ENCODE assay signal across 1 cellular context in the genomic region with DNA sequence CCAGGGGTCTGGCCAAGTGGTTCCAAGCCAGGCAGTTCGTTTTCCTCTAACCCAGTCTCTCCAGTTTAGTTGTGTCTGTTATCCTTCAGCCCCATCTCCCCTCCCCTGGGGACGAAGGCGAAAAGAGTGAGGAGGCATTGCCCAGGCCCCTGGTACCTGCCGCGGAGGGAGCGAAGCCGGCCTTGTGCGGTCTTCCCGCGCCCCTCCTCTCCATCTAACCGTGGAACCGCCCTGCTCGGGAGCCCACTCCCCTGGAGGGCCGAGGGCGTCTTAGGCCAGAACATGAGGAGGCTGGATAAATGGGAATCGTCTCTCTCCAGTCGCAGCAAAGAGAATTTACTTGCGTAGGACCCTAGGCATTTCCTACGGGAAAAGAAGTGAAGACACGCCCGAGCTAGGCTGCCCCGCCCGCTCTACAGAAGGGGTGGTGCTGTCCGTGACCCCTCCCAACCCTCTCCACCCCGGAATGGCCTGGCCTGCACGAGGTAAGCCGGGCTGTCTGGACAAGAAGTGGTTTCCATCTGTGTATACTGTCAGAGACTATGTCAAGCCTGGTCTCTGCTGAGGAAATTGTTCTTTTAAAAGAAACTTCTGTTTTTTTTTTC.
A peak's percentile ranks its signal among the peaks of the same experiment; 100 is the strongest.
TF ChIP-seq lines count a peak whose summit lies in the region.

No MANE protein-coding gene starts in this region.

TF ChIP-seq in K562, 482 proteins besides CTCF, POLR2A, EP300 and RAD21:
- TF ChIP-seq PHB2 (IDR thresholded peaks at IDR 0.05; ENCODE audit: low read depth) = no peak
- TF ChIP-seq HDAC1 (IDR thresholded peaks at IDR 0.05) = no peak
- no peak for TF ChIP-seq PRMT5 (CRISPR knock-in tag; IDR thresholded peaks at IDR 0.05)
- TF ChIP-seq, protein P1, sequence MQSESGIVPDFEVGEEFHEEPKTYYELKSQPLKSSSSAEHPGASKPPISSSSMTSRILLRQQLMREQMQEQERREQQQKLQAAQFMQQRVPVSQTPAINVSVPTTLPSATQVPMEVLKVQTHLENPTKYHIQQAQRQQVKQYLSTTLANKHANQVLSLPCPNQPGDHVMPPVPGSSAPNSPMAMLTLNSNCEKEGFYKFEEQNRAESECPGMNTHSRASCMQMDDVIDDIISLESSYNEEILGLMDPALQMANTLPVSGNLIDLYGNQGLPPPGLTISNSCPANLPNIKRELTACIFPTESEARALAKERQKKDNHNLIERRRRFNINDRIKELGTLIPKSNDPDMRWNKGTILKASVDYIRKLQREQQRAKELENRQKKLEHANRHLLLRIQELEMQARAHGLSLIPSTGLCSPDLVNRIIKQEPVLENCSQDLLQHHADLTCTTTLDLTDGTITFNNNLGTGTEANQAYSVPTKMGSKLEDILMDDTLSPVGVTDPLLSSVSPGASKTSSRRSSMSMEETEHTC (IDR thresholded peaks at IDR 0.05) = no peak
- no peak for TF ChIP-seq POU5F1 (IDR thresholded peaks at IDR 0.05; ENCODE audit: borderline replicate concordance, low read depth, low read length, partially characterized antibody)
- TF ChIP-seq MCM2 (IDR thresholded peaks at IDR 0.05; ENCODE audit: low read depth) = no peak
- TF ChIP-seq, protein P2, sequence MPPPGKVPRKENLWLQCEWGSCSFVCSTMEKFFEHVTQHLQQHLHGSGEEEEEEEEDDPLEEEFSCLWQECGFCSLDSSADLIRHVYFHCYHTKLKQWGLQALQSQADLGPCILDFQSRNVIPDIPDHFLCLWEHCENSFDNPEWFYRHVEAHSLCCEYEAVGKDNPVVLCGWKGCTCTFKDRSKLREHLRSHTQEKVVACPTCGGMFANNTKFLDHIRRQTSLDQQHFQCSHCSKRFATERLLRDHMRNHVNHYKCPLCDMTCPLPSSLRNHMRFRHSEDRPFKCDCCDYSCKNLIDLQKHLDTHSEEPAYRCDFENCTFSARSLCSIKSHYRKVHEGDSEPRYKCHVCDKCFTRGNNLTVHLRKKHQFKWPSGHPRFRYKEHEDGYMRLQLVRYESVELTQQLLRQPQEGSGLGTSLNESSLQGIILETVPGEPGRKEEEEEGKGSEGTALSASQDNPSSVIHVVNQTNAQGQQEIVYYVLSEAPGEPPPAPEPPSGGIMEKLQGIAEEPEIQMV (tag; conservative IDR thresholded peaks at IDR 0.05; ENCODE audit: low read depth) = no peak
- TF ChIP-seq, protein P3, sequence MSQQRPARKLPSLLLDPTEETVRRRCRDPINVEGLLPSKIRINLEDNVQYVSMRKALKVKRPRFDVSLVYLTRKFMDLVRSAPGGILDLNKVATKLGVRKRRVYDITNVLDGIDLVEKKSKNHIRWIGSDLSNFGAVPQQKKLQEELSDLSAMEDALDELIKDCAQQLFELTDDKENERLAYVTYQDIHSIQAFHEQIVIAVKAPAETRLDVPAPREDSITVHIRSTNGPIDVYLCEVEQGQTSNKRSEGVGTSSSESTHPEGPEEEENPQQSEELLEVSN (IDR thresholded peaks at IDR 0.05; ENCODE audit: borderline replicate concordance in 1 of 2, extremely low read depth in 1 of 2, insufficient read depth in 1 of 2, insufficient read length in 1 of 2, low read depth in 1 of 2, low read length in 1 of 2, poor library complexity in 1 of 2, severe bottlenecking in 1 of 2) = peak in 1 of 2 experiments; percentile 33
- TF ChIP-seq ZNF644 (tag; IDR thresholded peaks at IDR 0.05; ENCODE audit: low read depth) = no peak
- TF ChIP-seq, protein P4, sequence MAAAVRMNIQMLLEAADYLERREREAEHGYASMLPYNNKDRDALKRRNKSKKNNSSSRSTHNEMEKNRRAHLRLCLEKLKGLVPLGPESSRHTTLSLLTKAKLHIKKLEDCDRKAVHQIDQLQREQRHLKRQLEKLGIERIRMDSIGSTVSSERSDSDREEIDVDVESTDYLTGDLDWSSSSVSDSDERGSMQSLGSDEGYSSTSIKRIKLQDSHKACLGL (CRISPR knock-in tag; IDR thresholded peaks at IDR 0.05; ENCODE audit: borderline replicate concordance, poor library complexity, severe bottlenecking) = no peak
- no peak for TF ChIP-seq ZBTB17 (CRISPR knock-in tag; IDR thresholded peaks at IDR 0.05)
- TF ChIP-seq SNIP1 (IDR thresholded peaks at IDR 0.05; ENCODE audit: low read depth) = no peak
- TF ChIP-seq, protein P5, sequence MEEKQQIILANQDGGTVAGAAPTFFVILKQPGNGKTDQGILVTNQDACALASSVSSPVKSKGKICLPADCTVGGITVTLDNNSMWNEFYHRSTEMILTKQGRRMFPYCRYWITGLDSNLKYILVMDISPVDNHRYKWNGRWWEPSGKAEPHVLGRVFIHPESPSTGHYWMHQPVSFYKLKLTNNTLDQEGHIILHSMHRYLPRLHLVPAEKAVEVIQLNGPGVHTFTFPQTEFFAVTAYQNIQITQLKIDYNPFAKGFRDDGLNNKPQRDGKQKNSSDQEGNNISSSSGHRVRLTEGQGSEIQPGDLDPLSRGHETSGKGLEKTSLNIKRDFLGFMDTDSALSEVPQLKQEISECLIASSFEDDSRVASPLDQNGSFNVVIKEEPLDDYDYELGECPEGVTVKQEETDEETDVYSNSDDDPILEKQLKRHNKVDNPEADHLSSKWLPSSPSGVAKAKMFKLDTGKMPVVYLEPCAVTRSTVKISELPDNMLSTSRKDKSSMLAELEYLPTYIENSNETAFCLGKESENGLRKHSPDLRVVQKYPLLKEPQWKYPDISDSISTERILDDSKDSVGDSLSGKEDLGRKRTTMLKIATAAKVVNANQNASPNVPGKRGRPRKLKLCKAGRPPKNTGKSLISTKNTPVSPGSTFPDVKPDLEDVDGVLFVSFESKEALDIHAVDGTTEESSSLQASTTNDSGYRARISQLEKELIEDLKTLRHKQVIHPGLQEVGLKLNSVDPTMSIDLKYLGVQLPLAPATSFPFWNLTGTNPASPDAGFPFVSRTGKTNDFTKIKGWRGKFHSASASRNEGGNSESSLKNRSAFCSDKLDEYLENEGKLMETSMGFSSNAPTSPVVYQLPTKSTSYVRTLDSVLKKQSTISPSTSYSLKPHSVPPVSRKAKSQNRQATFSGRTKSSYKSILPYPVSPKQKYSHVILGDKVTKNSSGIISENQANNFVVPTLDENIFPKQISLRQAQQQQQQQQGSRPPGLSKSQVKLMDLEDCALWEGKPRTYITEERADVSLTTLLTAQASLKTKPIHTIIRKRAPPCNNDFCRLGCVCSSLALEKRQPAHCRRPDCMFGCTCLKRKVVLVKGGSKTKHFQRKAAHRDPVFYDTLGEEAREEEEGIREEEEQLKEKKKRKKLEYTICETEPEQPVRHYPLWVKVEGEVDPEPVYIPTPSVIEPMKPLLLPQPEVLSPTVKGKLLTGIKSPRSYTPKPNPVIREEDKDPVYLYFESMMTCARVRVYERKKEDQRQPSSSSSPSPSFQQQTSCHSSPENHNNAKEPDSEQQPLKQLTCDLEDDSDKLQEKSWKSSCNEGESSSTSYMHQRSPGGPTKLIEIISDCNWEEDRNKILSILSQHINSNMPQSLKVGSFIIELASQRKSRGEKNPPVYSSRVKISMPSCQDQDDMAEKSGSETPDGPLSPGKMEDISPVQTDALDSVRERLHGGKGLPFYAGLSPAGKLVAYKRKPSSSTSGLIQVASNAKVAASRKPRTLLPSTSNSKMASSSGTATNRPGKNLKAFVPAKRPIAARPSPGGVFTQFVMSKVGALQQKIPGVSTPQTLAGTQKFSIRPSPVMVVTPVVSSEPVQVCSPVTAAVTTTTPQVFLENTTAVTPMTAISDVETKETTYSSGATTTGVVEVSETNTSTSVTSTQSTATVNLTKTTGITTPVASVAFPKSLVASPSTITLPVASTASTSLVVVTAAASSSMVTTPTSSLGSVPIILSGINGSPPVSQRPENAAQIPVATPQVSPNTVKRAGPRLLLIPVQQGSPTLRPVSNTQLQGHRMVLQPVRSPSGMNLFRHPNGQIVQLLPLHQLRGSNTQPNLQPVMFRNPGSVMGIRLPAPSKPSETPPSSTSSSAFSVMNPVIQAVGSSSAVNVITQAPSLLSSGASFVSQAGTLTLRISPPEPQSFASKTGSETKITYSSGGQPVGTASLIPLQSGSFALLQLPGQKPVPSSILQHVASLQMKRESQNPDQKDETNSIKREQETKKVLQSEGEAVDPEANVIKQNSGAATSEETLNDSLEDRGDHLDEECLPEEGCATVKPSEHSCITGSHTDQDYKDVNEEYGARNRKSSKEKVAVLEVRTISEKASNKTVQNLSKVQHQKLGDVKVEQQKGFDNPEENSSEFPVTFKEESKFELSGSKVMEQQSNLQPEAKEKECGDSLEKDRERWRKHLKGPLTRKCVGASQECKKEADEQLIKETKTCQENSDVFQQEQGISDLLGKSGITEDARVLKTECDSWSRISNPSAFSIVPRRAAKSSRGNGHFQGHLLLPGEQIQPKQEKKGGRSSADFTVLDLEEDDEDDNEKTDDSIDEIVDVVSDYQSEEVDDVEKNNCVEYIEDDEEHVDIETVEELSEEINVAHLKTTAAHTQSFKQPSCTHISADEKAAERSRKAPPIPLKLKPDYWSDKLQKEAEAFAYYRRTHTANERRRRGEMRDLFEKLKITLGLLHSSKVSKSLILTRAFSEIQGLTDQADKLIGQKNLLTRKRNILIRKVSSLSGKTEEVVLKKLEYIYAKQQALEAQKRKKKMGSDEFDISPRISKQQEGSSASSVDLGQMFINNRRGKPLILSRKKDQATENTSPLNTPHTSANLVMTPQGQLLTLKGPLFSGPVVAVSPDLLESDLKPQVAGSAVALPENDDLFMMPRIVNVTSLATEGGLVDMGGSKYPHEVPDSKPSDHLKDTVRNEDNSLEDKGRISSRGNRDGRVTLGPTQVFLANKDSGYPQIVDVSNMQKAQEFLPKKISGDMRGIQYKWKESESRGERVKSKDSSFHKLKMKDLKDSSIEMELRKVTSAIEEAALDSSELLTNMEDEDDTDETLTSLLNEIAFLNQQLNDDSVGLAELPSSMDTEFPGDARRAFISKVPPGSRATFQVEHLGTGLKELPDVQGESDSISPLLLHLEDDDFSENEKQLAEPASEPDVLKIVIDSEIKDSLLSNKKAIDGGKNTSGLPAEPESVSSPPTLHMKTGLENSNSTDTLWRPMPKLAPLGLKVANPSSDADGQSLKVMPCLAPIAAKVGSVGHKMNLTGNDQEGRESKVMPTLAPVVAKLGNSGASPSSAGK (IDR thresholded peaks at IDR 0.05) = peak; percentile 55
- TF ChIP-seq, protein P6, sequence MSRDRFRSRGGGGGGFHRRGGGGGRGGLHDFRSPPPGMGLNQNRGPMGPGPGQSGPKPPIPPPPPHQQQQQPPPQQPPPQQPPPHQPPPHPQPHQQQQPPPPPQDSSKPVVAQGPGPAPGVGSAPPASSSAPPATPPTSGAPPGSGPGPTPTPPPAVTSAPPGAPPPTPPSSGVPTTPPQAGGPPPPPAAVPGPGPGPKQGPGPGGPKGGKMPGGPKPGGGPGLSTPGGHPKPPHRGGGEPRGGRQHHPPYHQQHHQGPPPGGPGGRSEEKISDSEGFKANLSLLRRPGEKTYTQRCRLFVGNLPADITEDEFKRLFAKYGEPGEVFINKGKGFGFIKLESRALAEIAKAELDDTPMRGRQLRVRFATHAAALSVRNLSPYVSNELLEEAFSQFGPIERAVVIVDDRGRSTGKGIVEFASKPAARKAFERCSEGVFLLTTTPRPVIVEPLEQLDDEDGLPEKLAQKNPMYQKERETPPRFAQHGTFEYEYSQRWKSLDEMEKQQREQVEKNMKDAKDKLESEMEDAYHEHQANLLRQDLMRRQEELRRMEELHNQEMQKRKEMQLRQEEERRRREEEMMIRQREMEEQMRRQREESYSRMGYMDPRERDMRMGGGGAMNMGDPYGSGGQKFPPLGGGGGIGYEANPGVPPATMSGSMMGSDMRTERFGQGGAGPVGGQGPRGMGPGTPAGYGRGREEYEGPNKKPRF (IDR thresholded peaks at IDR 0.05; ENCODE audit: low read depth, low read length) = no peak
- TF ChIP-seq, protein P7, sequence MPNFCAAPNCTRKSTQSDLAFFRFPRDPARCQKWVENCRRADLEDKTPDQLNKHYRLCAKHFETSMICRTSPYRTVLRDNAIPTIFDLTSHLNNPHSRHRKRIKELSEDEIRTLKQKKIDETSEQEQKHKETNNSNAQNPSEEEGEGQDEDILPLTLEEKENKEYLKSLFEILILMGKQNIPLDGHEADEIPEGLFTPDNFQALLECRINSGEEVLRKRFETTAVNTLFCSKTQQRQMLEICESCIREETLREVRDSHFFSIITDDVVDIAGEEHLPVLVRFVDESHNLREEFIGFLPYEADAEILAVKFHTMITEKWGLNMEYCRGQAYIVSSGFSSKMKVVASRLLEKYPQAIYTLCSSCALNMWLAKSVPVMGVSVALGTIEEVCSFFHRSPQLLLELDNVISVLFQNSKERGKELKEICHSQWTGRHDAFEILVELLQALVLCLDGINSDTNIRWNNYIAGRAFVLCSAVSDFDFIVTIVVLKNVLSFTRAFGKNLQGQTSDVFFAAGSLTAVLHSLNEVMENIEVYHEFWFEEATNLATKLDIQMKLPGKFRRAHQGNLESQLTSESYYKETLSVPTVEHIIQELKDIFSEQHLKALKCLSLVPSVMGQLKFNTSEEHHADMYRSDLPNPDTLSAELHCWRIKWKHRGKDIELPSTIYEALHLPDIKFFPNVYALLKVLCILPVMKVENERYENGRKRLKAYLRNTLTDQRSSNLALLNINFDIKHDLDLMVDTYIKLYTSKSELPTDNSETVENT (CRISPR knock-in tag; IDR thresholded peaks at IDR 0.05) = no peak
- TF ChIP-seq, protein P8, sequence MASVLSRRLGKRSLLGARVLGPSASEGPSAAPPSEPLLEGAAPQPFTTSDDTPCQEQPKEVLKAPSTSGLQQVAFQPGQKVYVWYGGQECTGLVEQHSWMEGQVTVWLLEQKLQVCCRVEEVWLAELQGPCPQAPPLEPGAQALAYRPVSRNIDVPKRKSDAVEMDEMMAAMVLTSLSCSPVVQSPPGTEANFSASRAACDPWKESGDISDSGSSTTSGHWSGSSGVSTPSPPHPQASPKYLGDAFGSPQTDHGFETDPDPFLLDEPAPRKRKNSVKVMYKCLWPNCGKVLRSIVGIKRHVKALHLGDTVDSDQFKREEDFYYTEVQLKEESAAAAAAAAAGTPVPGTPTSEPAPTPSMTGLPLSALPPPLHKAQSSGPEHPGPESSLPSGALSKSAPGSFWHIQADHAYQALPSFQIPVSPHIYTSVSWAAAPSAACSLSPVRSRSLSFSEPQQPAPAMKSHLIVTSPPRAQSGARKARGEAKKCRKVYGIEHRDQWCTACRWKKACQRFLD (CRISPR knock-in tag; IDR thresholded peaks at IDR 0.05) = no peak
- peak; percentile 71 for TF ChIP-seq L3MBTL2 (IDR thresholded peaks at IDR 0.05)
- no peak for TF ChIP-seq SLC30A9 (CRISPR knock-in tag; IDR thresholded peaks at IDR 0.05)
- TF ChIP-seq FOXP1 (CRISPR knock-in tag; IDR thresholded peaks at IDR 0.05) = no peak
